In genomic region chr19:12035220-12036172, GRCh38 we compare ENCODE assay signal across 8 cellular contexts. TPM values are rescaled to one million over a fixed set of nuclear protein-coding genes. Genes with fewer than 3 reads are reported as not detected.
DNase-seq lines count a peak whose midpoint lies in the region; ATAC-seq lines count a peak whose summit lies in the region.

Gene ZNF433, minus strand, starts transcription at chr19:12035679. Its CDS starts 140 bp downstream, at chr19:12035539.

- DNase-seq in GM04504 (ENCODE audit: low read depth) (peak; percentile 72), NCI-H345 (lab: John Stamatoyannopoulos, UW) (peak; percentile 72), cortex of kidney (lab: John Stamatoyannopoulos, UW) (peak; percentile 26), kidney tubule cell (ENCODE audit: low spot score) (peak; percentile 87)
- DNase-seq in activated CD4-positive, alpha-beta T cell treated with anti-CD3 and anti-CD28 coated beads, Interleukin-2, amount 10 ng/mL, durations not matched to agents 7 days and 5 days, result peak; percentile 55
- peak; percentile 14 to 69 for DNase-seq in stimulated activated CD4-positive, alpha-beta T cell treated with anti-CD3 and anti-CD28 coated beads, Interleukin-15, amount 100 ng/mL, for 1 hour (ENCODE audit: low read depth in 1 of 2, low spot score in 1 of 2)

- peak; percentile 94 for ATAC-seq in HG02678 (IDR thresholded peaks at IDR 0.05; ENCODE audit: unreplicated experiment)
- ATAC-seq in HG03571 (IDR thresholded peaks at IDR 0.05; ENCODE audit: unreplicated experiment), result no peak

- no peaks in the 10 kb centered on the region for H3K27me3 Mint-ChIP-seq in activated CD4-positive, alpha-beta T cell treated with anti-CD3 and anti-CD28 coated beads, Interleukin-2, amount 10 ng/mL, durations not matched to agents 7 days and 5 days

- peak within 1 kb of the TSS; percentile 73 for H3K27ac Mint-ChIP-seq in activated CD4-positive, alpha-beta T cell treated with anti-CD3 and anti-CD28 coated beads, Interleukin-2, amount 10 ng/mL, durations not matched to agents 7 days and 5 days

- POLR2A ChIA-PET in activated CD4-positive, alpha-beta T cell treated with anti-CD3 and anti-CD28 coated beads, Interleukin-2, amount 10 ng/mL, durations not matched to agents 7 days and 5 days (lab: Charles Lee), result no interaction called here

- H3K36me3 Mint-ChIP-seq in activated CD4-positive, alpha-beta T cell treated with anti-CD3 and anti-CD28 coated beads, Interleukin-2, amount 10 ng/mL, durations not matched to agents 7 days and 5 days (ENCODE audit: low read depth), result peaks cover 15% of the 10 kb centered on the region

- peaks cover 31% of the 10 kb centered on the region for H3K9me3 Mint-ChIP-seq in activated CD4-positive, alpha-beta T cell treated with anti-CD3 and anti-CD28 coated beads, Interleukin-2, amount 10 ng/mL, durations not matched to agents 7 days and 5 days

- CTCF ChIA-PET in activated CD4-positive, alpha-beta T cell treated with anti-CD3 and anti-CD28 coated beads, Interleukin-2, amount 10 ng/mL, durations not matched to agents 7 days and 5 days (lab: Charles Lee), result interaction anchor here (1.0 kb wide), 1 partner anchor 15 kb away, joined by 4 read pairs; no protein-coding TSS in a partner anchor

- H3K4me1 Mint-ChIP-seq in activated CD4-positive, alpha-beta T cell treated with anti-CD3 and anti-CD28 coated beads, Interleukin-2, amount 10 ng/mL, durations not matched to agents 7 days and 5 days, result peaks cover 10% of the 10 kb centered on the region

- H3K4me3 Mint-ChIP-seq in activated CD4-positive, alpha-beta T cell treated with anti-CD3 and anti-CD28 coated beads, Interleukin-2, amount 10 ng/mL, durations not matched to agents 7 days and 5 days, result peak within 1 kb of the TSS; percentile 78

RNA-seq across cellular contexts. Expression of gene ZNF433, which starts in this region (rescaled TPM):
- under 1 TPM; 0.10 to 0.33 TPM for total RNA-seq in activated CD4-positive, alpha-beta T cell treated with anti-CD3 and anti-CD28 coated beads, Interleukin-2, amount 10 ng/mL, durations not matched to agents 7 days and 5 days

Comparison
In these comparisons a context has a peak if more than half of its experiments do, and no peak if none do; other contexts are left out.
1. Peak in DNase-seq in activated CD4-positive, alpha-beta T cell treated with anti-CD3 and anti-CD28 coated beads, Interleukin-2, amount 10 ng/mL, durations not matched to agents 7 days and 5 days; RNA of the gene not detected or under 1 TPM.
2. DNase-seq: peak in every context shown above with its lines; median percentile 87 in kidney tubule cell; 72 in GM04504; 72 in NCI-H345; 55 in activated CD4-positive, alpha-beta T cell treated with anti-CD3 and anti-CD28 coated beads, Interleukin-2, amount 10 ng/mL, durations not matched to agents 7 days and 5 days; 42 in stimulated activated CD4-positive, alpha-beta T cell treated with anti-CD3 and anti-CD28 coated beads, Interleukin-15, amount 100 ng/mL, for 1 hour; 26 in cortex of kidney.